In the genomic region with DNA sequence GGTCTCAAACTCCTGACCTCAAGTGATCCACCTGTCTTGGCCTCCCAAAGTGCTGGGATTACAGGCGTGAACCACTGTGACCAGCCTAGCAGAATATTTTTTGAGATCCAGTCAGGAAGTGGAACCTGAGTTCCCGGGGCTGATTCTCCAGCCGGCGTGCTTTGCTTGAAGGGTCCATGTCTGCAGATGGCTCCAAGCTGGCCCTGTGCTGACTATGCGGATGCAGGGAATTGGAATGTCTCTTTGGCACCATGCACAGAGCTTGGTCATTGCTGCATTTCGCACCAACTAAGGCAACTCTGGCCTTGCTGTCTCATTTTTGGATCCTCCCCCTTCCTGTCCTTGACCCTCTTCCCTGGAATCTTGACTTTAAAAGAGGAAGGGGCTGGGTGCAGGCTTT, we compare ENCODE assay signal across 17 cellular contexts. TPM values are rescaled to one million over a fixed set of nuclear protein-coding genes. Genes with fewer than 3 reads are reported as not detected.
A peak's percentile ranks its signal among the peaks of the same experiment; 100 is the strongest.
DNase-seq lines count a peak whose midpoint lies in the region; ATAC-seq, FAIRE-seq and TF ChIP-seq lines count a peak whose summit lies in the region.
"Had no signal": no experiment of that assay in that cellular context is flagged by ENCODE, and none has a peak within 500 bp of the region (broad histone marks: within the 10 kb centered on the region; RNA-seq: fewer than 3 reads in every experiment).

No MANE protein-coding gene starts in this region.

- no peak for TF ChIP-seq CTCF in kidney (IDR thresholded peaks at IDR 0.05; ENCODE audit: borderline replicate concordance, extremely low read depth, insufficient read depth)

- peak; percentile 85 for DNase-seq in EH (ENCODE audit: low read depth)
- DNase-seq in caudate nucleus (lab: John Stamatoyannopoulos, UW) = peak in 1 of 61 donors; percentile 28
- no peak for DNase-seq in kidney
- DNase-seq in NCI-H526 treated with DMSO at 0.1 percent for 48 hours (lab: John Stamatoyannopoulos, UW) = no peak
- no peak for DNase-seq in COLO668 (lab: John Stamatoyannopoulos, UW; ENCODE audit: unreplicated experiment)
- DNase-seq: DMS79; naive thymus-derived CD4-positive, alpha-beta T cell; NCI-H1417; NCI-H510A treated with DMSO at 0.1 percent for 48 hours; T-cell had no signal

- intact Hi-C loops in kidney (cut with DNase I) = no loop called here

- H3K36me3 ChIP-seq in kidney (ENCODE audit: control insufficient read depth in 1 of 2, insufficient read depth in 2 of 2, low read length in 2 of 2) (no peaks in the 10 kb centered on the region), stomach smooth muscle (ENCODE audit: control insufficient read depth in 2 of 2, insufficient read depth in 2 of 2, low read length in 2 of 2) (no peaks in the 10 kb centered on the region)
- H3K36me3 ChIP-seq: right lobe of liver had no signal

- H3K9me3 ChIP-seq in kidney (ENCODE audit: control insufficient read depth in 1 of 2, low read length in 2 of 2) (no peaks in the 10 kb centered on the region), stomach smooth muscle (ENCODE audit: control insufficient read depth in 2 of 2, low read length in 2 of 2) (no peaks in the 10 kb centered on the region)
- H3K9me3 ChIP-seq: right lobe of liver had no signal

- ATAC-seq in GM21528 (IDR thresholded peaks at IDR 0.05; ENCODE audit: low FRiP score, unreplicated experiment) = no peak
- ATAC-seq in GM21360 (IDR thresholded peaks at IDR 0.05; ENCODE audit: unreplicated experiment) = no peak
- ATAC-seq: activated CD4-positive, CD25-positive, alpha-beta regulatory T cell treated with anti-CD3 and anti-CD28 coated beads, Interleukin-2, amount 50 U/mL, for 24 hours; GM23338; naive thymus-derived CD4-positive, alpha-beta T cell; T-cell had no signal

- H3K4me3 ChIP-seq in kidney (ENCODE audit: low read length in 2 of 2) (no peak overlapping the region), stomach smooth muscle (ENCODE audit: low read length in 2 of 2) (peak overlapping the region in 1 of 2 donors; percentile 15)
- H3K4me3 ChIP-seq: GM23338, right lobe of liver had no signal

- H3K4me1 ChIP-seq in kidney (ENCODE audit: control insufficient read depth in 1 of 2, insufficient read depth in 1 of 2, low read depth in 1 of 2, low read length in 2 of 2) (peaks cover 58 to 71% of the 10 kb centered on the region in 2 donors), stomach smooth muscle (ENCODE audit: control insufficient read depth, insufficient read depth, low read length) (peaks cover 90% of the 10 kb centered on the region)

- H3K27ac ChIP-seq in caudate nucleus (ENCODE audit: low read depth, low read length) (peak overlapping the region; percentile 92), kidney (ENCODE audit: low read depth in 2 of 2, low read length in 2 of 2) (peak overlapping the region; percentile 19 to 98), stomach smooth muscle (ENCODE audit: low read length) (peak overlapping the region; percentile 95)

- no peak for FAIRE-seq in kidney (lab: Jason Lieb, UNC)
- FAIRE-seq: GM12891 had no signal

- no peaks in the 10 kb centered on the region for H3K27me3 ChIP-seq in stomach smooth muscle (ENCODE audit: control insufficient read depth in 1 of 2, insufficient read depth in 2 of 2, low read length in 2 of 2)
- H3K27me3 ChIP-seq: right lobe of liver had no signal

- peak overlapping the region in 1 of 2 donors; percentile 26 for H3K9ac ChIP-seq in kidney (ENCODE audit: low read length in 2 of 2)
- no peak overlapping the region for H3K9ac ChIP-seq in stomach smooth muscle (ENCODE audit: low read length in 2 of 2)

RNA-seq across cellular contexts. Expression of a gene that starts 28.1 kb away (rescaled TPM):
- total RNA-seq in kidney = 91.9 TPM
- polyA plus RNA-seq in kidney (ENCODE audit: insufficient read depth, low read depth, low replicate concordance) = 40.8 TPM
- polyA plus RNA-seq: naive thymus-derived CD4-positive, alpha-beta T cell had no signal
